Comparison of ENCODE assay signal across 1 cellular context in the genomic region with DNA sequence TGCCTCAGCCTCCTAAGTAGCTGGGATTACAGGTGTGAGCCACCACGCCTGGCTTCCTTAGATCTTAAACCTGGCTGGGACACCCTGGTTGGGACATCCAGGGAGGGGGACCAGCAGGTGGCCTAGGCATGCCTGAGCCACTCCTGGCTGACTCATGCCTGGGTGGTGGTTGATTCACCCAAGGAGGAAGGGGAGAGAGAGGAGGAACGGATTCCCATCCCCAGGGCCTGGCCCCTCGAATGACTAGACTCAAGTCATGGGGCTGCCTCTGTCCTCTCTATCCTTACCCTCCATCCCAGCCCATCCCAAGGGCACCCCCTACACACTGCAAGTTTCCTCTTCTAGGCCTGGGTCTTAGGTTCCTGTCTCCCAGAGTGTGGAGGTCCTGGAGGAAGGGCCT.
TF ChIP-seq lines count a peak whose summit lies in the region.

No MANE protein-coding gene starts in this region.

TF ChIP-seq in H1, 55 proteins besides CTCF, POLR2A, EP300 and RAD21:
- no peak for TF ChIP-seq YY1 (IDR thresholded peaks at IDR 0.05; ENCODE audit: low read depth, low read length)
- no peak for TF ChIP-seq SP2 (IDR thresholded peaks at IDR 0.05; ENCODE audit: low read length)
- TF ChIP-seq TAF7 (optimal IDR thresholded peaks at IDR 0.05; ENCODE audit: borderline replicate concordance, low read depth, low read length), result no peak
- no peak for TF ChIP-seq JUND (IDR thresholded peaks at IDR 0.05; ENCODE audit: low read length)
- TF ChIP-seq HDAC2 (IDR thresholded peaks at IDR 0.05; ENCODE audit: borderline replicate concordance in 1 of 2, low read depth in 2 of 2, low read length in 2 of 2), result no peak
- no peak for TF ChIP-seq CTBP2 (IDR thresholded peaks at IDR 0.05; ENCODE audit: borderline replicate concordance, insufficient read depth, insufficient read length, low read length)
- no peak for TF ChIP-seq NANOG (IDR thresholded peaks at IDR 0.05; ENCODE audit: insufficient read depth, low read depth, low read length, poor library complexity, severe bottlenecking)
- no peak for TF ChIP-seq FOSL1 (IDR thresholded peaks at IDR 0.05; ENCODE audit: insufficient read depth, low read depth, low read length)
- no peak for TF ChIP-seq MAFK (IDR thresholded peaks at IDR 0.05; ENCODE audit: low read depth, low read length)
